25 cellular contexts compared by ENCODE assay signal in genomic region chr19:46482645-46483044, GRCh38. TPM values are rescaled to one million over a fixed set of nuclear protein-coding genes. Genes with fewer than 3 reads are reported as not detected.
DNase-seq lines count a peak whose midpoint lies in the region; ATAC-seq, FAIRE-seq and TF ChIP-seq lines count a peak whose summit lies in the region.
"Had no signal": no experiment of that assay in that cellular context is flagged by ENCODE, and none has a peak within 500 bp of the region (broad histone marks: within the 10 kb centered on the region; RNA-seq: fewer than 3 reads in every experiment).

No MANE protein-coding gene starts in this region.

- no peaks in the 10 kb centered on the region for H3K79me1 ChIP-seq in IMR-90 (ENCODE audit: low read depth in 1 of 2, low read length in 2 of 2)

- no peak overlapping the region for H3K23ac ChIP-seq in IMR-90 (ENCODE audit: low read depth, low read length)

- TF ChIP-seq CTCF in IMR-90 (conservative IDR thresholded peaks at IDR 0.05; ENCODE audit: low read depth, low read length), result no peak
- no peak for TF ChIP-seq CTCF in bronchial epithelial cell (IDR thresholded peaks at IDR 0.05; ENCODE audit: insufficient read depth, low read length, severe bottlenecking)
- no peak for TF ChIP-seq CTCF in uterus (IDR thresholded peaks at IDR 0.05)

- H3K27me3 ChIP-seq in IMR-90 (ENCODE audit: control insufficient read depth, insufficient read depth, low read length) (peaks cover 3% of the 10 kb centered on the region; the same call in 1 of the 2 replicates), bronchial epithelial cell (ENCODE audit: control insufficient read depth, insufficient read depth, low read length) (no peaks in the 10 kb centered on the region), uterus (no peaks in the 10 kb centered on the region)
- H3K27me3 ChIP-seq: testis had no signal

- FAIRE-seq in bronchial epithelial cell (lab: Jason Lieb, UNC), result peak; percentile 73
- FAIRE-seq: islet of Langerhans had no signal

- POLR2A ChIA-PET in IMR-90 (lab: Charles Lee; ENCODE audit: unreplicated experiment), result no interaction called here

- intact Hi-C loops in IMR-90 (cut with micrococcal nuclease) (no loop called here), uterus (cut with DNase I; ENCODE audit: low total_unique reads) (no loop called here)

- H3K4ac ChIP-seq in IMR-90 (ENCODE audit: low read depth, low read length), result no peak overlapping the region

- no peak overlapping the region for H3K14ac ChIP-seq in IMR-90 (replicated peaks; ENCODE audit: low read depth, low read length)

- H2AFZ ChIP-seq in IMR-90 (replicated peaks; ENCODE audit: low read length, poor library complexity), result no peak overlapping the region

- H2BK20ac ChIP-seq in IMR-90 (ENCODE audit: low read depth, low read length), result no peak overlapping the region

- DNase-seq in IMR-90, result peak; percentile 41
- peak; percentile 75 for DNase-seq in bronchial epithelial cell (ENCODE audit: low read depth)
- peak; percentile 26 for DNase-seq in kidney glomerular epithelial cell (lab: John Stamatoyannopoulos, UW)
- no peak for DNase-seq in uterus
- no peak for DNase-seq in germinal center (ENCODE audit: low spot score)
- DNase-seq in iPS-NIHi11 (ENCODE audit: low spot score), result no peak
- DNase-seq in SKM-1 (lab: John Stamatoyannopoulos, UW; ENCODE audit: unreplicated experiment), result no peak
- DNase-seq: activated CD8-positive, alpha-beta T cell treated with anti-CD3 and anti-CD28 coated beads, Interleukin-2, amount 10 ng/mL, durations not matched to agents 7 days and 5 days; activated naive CD4-positive, alpha-beta T cell treated with anti-CD3 and anti-CD28 coated beads, Interleukin-2, amount 50 U/mL, for 16 hours; activated T-cell treated with anti-CD3 and anti-CD28 coated beads, Interleukin-2, amount 50 U/mL, for 24 hours; AML-193; CD8-positive, alpha-beta memory T cell; DMS79; effector memory CD8-positive, alpha-beta T cell; H7; naive thymus-derived CD4-positive, alpha-beta T cell; NCI-H1092; NCI-H2081; NCI-H446; RPMI8226; SK-N-SH had no signal

- no peak for ATAC-seq in IMR-90 (ENCODE audit: low read depth)
- ATAC-seq: activated CD4-positive, CD25-positive, alpha-beta regulatory T cell treated with anti-CD3 and anti-CD28 coated beads, Interleukin-2, amount 50 U/mL, for 24 hours; activated CD8-positive, alpha-beta T cell treated with anti-CD3 and anti-CD28 coated beads, Interleukin-2, amount 10 ng/mL, durations not matched to agents 7 days and 5 days; effector memory CD8-positive, alpha-beta T cell; naive thymus-derived CD4-positive, alpha-beta T cell; stimulated activated memory B cell treated with anti-CD40 and anti-IgM and Interleukin-4, amounts not matched to agents 10 μg/mL and 1 μg/mL and 100 μg/mL, for 72 hours had no signal

- no peak overlapping the region for H2AK5ac ChIP-seq in IMR-90 (ENCODE audit: low read depth, low read length)

- dilution Hi-C loops in IMR-90 (cut with HindIII; ENCODE audit: low sequenced_read_pairs, unreplicated experiment), result no loop called here

- WGBS in IMR-90 (ENCODE audit: extremely low coverage in 2 of 2, insufficient read length in 1 of 2), 2 experiments, result no CpG with 5 or more reads among the region's 3 CpGs

- H2BK120ac ChIP-seq in IMR-90 (ENCODE audit: low read depth, low read length), result no peak overlapping the region

- H3K9me3 ChIP-seq in IMR-90 (ENCODE audit: control insufficient read depth, insufficient read depth, low read length), result no peaks in the 10 kb centered on the region
- H3K9me3 ChIP-seq in uterus, result no peaks in the 10 kb centered on the region
- H3K9me3 ChIP-seq: SK-N-SH, testis had no signal

- H3K18ac ChIP-seq in IMR-90 (ENCODE audit: low read depth, low read length), result no peak overlapping the region

- no peak overlapping the region for H2BK15ac ChIP-seq in IMR-90 (ENCODE audit: low read depth, low read length)

- H3K56ac ChIP-seq in IMR-90 (ENCODE audit: extremely low read depth, insufficient read depth, low read length), result no peak overlapping the region

- no peaks in the 10 kb centered on the region; the same call in 1 of the 2 replicates for H4K20me1 ChIP-seq in IMR-90 (ENCODE audit: insufficient read depth, low read length)

- CTCF ChIA-PET in IMR-90 (lab: Yijun Ruan, JAX), result no interaction called here

- no peak overlapping the region for H3K9ac ChIP-seq in IMR-90 (ENCODE audit: low read depth, low read length)
- H3K9ac ChIP-seq: SK-N-SH had no signal

- no peak for TF ChIP-seq RAD21 in IMR-90 (IDR thresholded peaks at IDR 0.05; ENCODE audit: low read length)

- H3K4me1 ChIP-seq in IMR-90 (ENCODE audit: control insufficient read depth, insufficient read depth, low read length) (peaks cover 6% of the 10 kb centered on the region), uterus (no peaks in the 10 kb centered on the region)

- H3K4me2 ChIP-seq in IMR-90 (ENCODE audit: low read depth, low read length), result no peak overlapping the region
- H3K4me2 ChIP-seq: SK-N-SH had no signal

- in situ Hi-C loops in IMR-90 (cut with MboI; ENCODE audit: low sequenced_read_pairs), result loop anchor here (10.0 kb wide), 1 partner anchor 198 kb away; no protein-coding TSS in a partner anchor

- no TSS peak for BruUV-seq in IMR-90 (replicated peaks; lab: Mats Ljungman, UMichigan)

- H4K5ac ChIP-seq in IMR-90 (ENCODE audit: low read depth, low read length), result no peak overlapping the region

- TF ChIP-seq POLR2A in IMR-90 (IDR thresholded peaks at IDR 0.05; ENCODE audit: low read depth, low read length) (no peak), uterus (IDR thresholded peaks at IDR 0.05) (no peak)

- H3K9me1 ChIP-seq in IMR-90 (ENCODE audit: insufficient read depth, low read length), result peaks cover 3% of the 10 kb centered on the region; the same call in 1 of the 2 replicates

- H3K27ac ChIP-seq in IMR-90 (ENCODE audit: insufficient read depth, low read length), result no peak overlapping the region
- peak overlapping the region; percentile 74 to 90 for H3K27ac ChIP-seq in uterus
- H3K27ac ChIP-seq: testis had no signal

- no peak overlapping the region for H4K91ac ChIP-seq in IMR-90 (ENCODE audit: insufficient read depth, low read depth, low read length)

- H3K4me3 ChIP-seq in IMR-90 (ENCODE audit: insufficient read depth, low read depth, low read length) (no peak overlapping the region), bronchial epithelial cell (ENCODE audit: low read depth, low read length) (no peak overlapping the region), uterus (no peak overlapping the region)
- H3K4me3 ChIP-seq: testis had no signal

- H2AK9ac ChIP-seq in IMR-90 (replicated peaks; ENCODE audit: low read depth, low read length, poor library complexity), result no peak overlapping the region

- H3K36me3 ChIP-seq in IMR-90 (ENCODE audit: control insufficient read depth, insufficient read depth, low read length) (no peaks in the 10 kb centered on the region), bronchial epithelial cell (ENCODE audit: control insufficient read depth, insufficient read depth, low read length) (no peaks in the 10 kb centered on the region), uterus (no peaks in the 10 kb centered on the region)

- H4K8ac ChIP-seq in IMR-90 (ENCODE audit: low read depth in 2 of 2, low read length in 2 of 2), result no peak overlapping the region

- no peak overlapping the region for H2BK5ac ChIP-seq in IMR-90 (ENCODE audit: low read depth, low read length, poor library complexity, severe bottlenecking)

TF ChIP-seq in IMR-90, 13 proteins besides CTCF, POLR2A, EP300 and RAD21:
- TF ChIP-seq FOS (IDR thresholded peaks at IDR 0.05; ENCODE audit: low read depth, low read length) (no peak), CEBPB (IDR thresholded peaks at IDR 0.05; ENCODE audit: low read depth, low read length) (peak; percentile 85), MAFK (IDR thresholded peaks at IDR 0.05; ENCODE audit: low read depth, low read length) (0 out of 2 replicates have a peak, but pooled peaks have one; percentile 3), ELK1 (IDR thresholded peaks at IDR 0.05; ENCODE audit: borderline replicate concordance, low read depth, low read length) (no peak), USF2 (IDR thresholded peaks at IDR 0.05; ENCODE audit: low read depth, low read length) (no peak), MXI1 (IDR thresholded peaks at IDR 0.05; ENCODE audit: borderline replicate concordance, low read depth, low read length) (no peak)
TF ChIP-seq in IMR-90: peak in this region for 2.

RNA-seq across cellular contexts. Expression of gene PNMA8A, which starts 11.3 kb away (rescaled TPM):
- total RNA-seq in IMR-90 (2012; rRNA removed) (0.83 and 0.90 TPM in 2 replicates), bronchial epithelial cell (0.79 and 4.2 TPM in 2 replicates), uterus (10 to 100 TPM in 3 of 4 donors, 1 to 10 TPM in 1; 8.7 to 69.7 (median 16.1) TPM)
- 0.73 and 0.77 TPM in 2 replicates for polyA plus RNA-seq in IMR-90 (2012; rRNA removed)
- polyA plus RNA-seq in IMR-90 (2012; cell fraction: cytosol; rRNA removed), result 1.5 and 2.5 TPM in 2 replicates
- polyA plus RNA-seq in IMR-90 (2012; cell fraction: nucleus; rRNA removed; ENCODE audit: low replicate concordance), result 0.46 and 0.81 TPM in 2 replicates
- total RNA-seq: activated CD8-positive, alpha-beta T cell treated with anti-CD3 and anti-CD28 coated beads, Interleukin-2, amount 10 ng/mL, durations not matched to agents 7 days and 5 days had no signal
- polyA plus RNA-seq: CD8-positive, alpha-beta memory T cell; naive thymus-derived CD4-positive, alpha-beta T cell had no signal

RNA-seq across cellular contexts. Expression of gene PNMA8B, which starts 13.0 kb away (rescaled TPM):
- total RNA-seq in IMR-90 (2012; rRNA removed), result under 0.01 and 0.18 TPM in 2 replicates
- polyA plus RNA-seq in IMR-90 (2012; rRNA removed), result 0.11 and 0.12 TPM in 2 replicates
- polyA plus RNA-seq in IMR-90 (2012; cell fraction: cytosol; rRNA removed), result 0.22 and 0.24 TPM in 2 replicates
- 0.10 and 0.12 TPM in 2 replicates for polyA plus RNA-seq in IMR-90 (2012; cell fraction: nucleus; rRNA removed; ENCODE audit: low replicate concordance)
- under 0.01 TPM in 2 replicates for total RNA-seq in bronchial epithelial cell
- 1 to 10 TPM in 3 of 4 donors, not detected in 1; 2.2 to 7.9 (median 3.1) TPM for total RNA-seq in uterus
- polyA plus RNA-seq: CD8-positive, alpha-beta memory T cell had no signal

RNA-seq across cellular contexts. Expression of gene PNMA8C, which starts 53.9 kb away (rescaled TPM):
- total RNA-seq in IMR-90 (2012; rRNA removed) (under 0.01 and 0.18 TPM in 2 replicates), bronchial epithelial cell (not detected in 2 replicates), uterus (1 to 10 TPM in 1 of 4 donors, under 1 TPM in 2, not detected in 1; under 0.01 to 3.7 (median 0.73) TPM)
- polyA plus RNA-seq in IMR-90 (2012; rRNA removed), result 0.09 TPM in 1 of 2 replicates, not detected in the other
- 0.03 TPM in 1 of 2 replicates, not detected in the other for polyA plus RNA-seq in IMR-90 (2012; cell fraction: cytosol; rRNA removed)
- 0.03 and 0.13 TPM in 2 replicates for polyA plus RNA-seq in IMR-90 (2012; cell fraction: nucleus; rRNA removed; ENCODE audit: low replicate concordance)
- total RNA-seq: CD8-positive, alpha-beta memory T cell; naive thymus-derived CD4-positive, alpha-beta T cell had no signal
- polyA plus RNA-seq: CD8-positive, alpha-beta memory T cell; naive thymus-derived CD4-positive, alpha-beta T cell had no signal

Comparison
In these comparisons a context has a peak if more than half of its experiments do, and no peak if none do; other contexts are left out.
1. DNase-seq: peak in IMR-90 (single experiment), bronchial epithelial cell (single experiment) and kidney glomerular epithelial cell (single experiment); none in uterus (0 of 2), germinal center (single experiment), iPS-NIHi11 (single experiment) and SKM-1 (single experiment).